In the genomic region with DNA sequence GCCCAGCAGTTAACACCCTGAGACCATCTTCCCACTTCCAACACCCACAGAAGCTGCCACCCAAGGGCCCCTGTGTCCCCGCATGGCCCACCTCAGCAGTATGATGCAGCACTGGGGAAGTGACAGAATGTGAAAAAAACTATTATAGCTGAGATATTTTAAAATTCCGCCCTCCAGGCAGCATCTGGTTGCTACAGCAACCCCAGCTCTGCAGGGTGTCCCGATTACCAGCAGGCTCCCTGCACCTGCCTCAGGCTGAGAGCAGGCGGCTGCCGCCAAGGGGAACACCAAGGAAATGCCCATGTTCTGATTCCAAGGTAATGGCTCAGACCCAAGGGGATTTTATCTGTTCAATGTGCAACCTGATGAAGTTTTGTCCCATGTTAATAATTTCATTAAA, we compare ENCODE assay signal across 13 cellular contexts. TPM values are rescaled to one million over a fixed set of nuclear protein-coding genes. Genes with fewer than 3 reads are reported as not detected.
DNase-seq lines count a peak whose midpoint lies in the region; ATAC-seq lines count a peak whose summit lies in the region.
"Had no signal": no experiment of that assay in that cellular context is flagged by ENCODE, and none has a peak within 500 bp of the region (broad histone marks: within the 10 kb centered on the region; RNA-seq: fewer than 3 reads in every experiment).

No MANE protein-coding gene starts in this region.

- no peaks in the 10 kb centered on the region for H3K9me3 Mint-ChIP-seq in stimulated activated memory B cell treated with anti-CD40 and anti-IgM and Interleukin-4, amounts not matched to agents 10 μg/mL and 1 μg/mL and 100 μg/mL, for 72 hours
- H3K9me3 Mint-ChIP-seq: activated naive CD4-positive, alpha-beta T cell treated with anti-CD3 and anti-CD28 coated beads, Interleukin-2, amount 10 ng/mL, durations not matched to agents 7 days and 5 days had no signal

- no peak for ATAC-seq in stimulated activated memory B cell treated with anti-CD40 and anti-IgM and Interleukin-4, amounts not matched to agents 10 μg/mL and 1 μg/mL and 100 μg/mL, for 72 hours
- ATAC-seq: pancreas had no signal

- H3K27me3 Mint-ChIP-seq in stimulated activated memory B cell treated with anti-CD40 and anti-IgM and Interleukin-4, amounts not matched to agents 10 μg/mL and 1 μg/mL and 100 μg/mL, for 72 hours, result no peaks in the 10 kb centered on the region

- no peak overlapping the region for H3K27ac ChIP-seq in caudate nucleus (ENCODE audit: low read depth, low read length)
- H3K27ac ChIP-seq: pancreas had no signal

- H3K4me1 Mint-ChIP-seq in stimulated activated memory B cell treated with anti-CD40 and anti-IgM and Interleukin-4, amounts not matched to agents 10 μg/mL and 1 μg/mL and 100 μg/mL, for 72 hours, result no peaks in the 10 kb centered on the region
- H3K4me1 Mint-ChIP-seq: activated naive CD4-positive, alpha-beta T cell treated with anti-CD3 and anti-CD28 coated beads, Interleukin-2, amount 10 ng/mL, durations not matched to agents 7 days and 5 days had no signal

- H3K27ac Mint-ChIP-seq in stimulated activated memory B cell treated with anti-CD40 and anti-IgM and Interleukin-4, amounts not matched to agents 10 μg/mL and 1 μg/mL and 100 μg/mL, for 72 hours, result no peak overlapping the region
- H3K27ac Mint-ChIP-seq: activated naive CD4-positive, alpha-beta T cell treated with anti-CD3 and anti-CD28 coated beads, Interleukin-2, amount 10 ng/mL, durations not matched to agents 7 days and 5 days had no signal

- DNase-seq in DMS153 treated with DMSO at 0.1 percent for 48 hours (lab: John Stamatoyannopoulos, UW; ENCODE audit: unreplicated experiment) (peak; percentile 4), DMS153 (lab: John Stamatoyannopoulos, UW) (no peak), NCI-H2081 (lab: John Stamatoyannopoulos, UW) (peak; percentile 77 to 84), caudate nucleus (lab: John Stamatoyannopoulos, UW) (peak in 46 of 61 donors; percentile 11 to 92 (median 58)), occipital lobe (lab: John Stamatoyannopoulos, UW) (peak; percentile 75), dedifferentiated amniotic fluid mesenchymal stem cell (ENCODE audit: extremely low spot score) (no peak)
- DNase-seq in stimulated activated CD4-positive, alpha-beta T cell treated with anti-CD3 and anti-CD28 coated beads, Interleukin-12 subunit alpha, Interleukin-12 subunit beta, amount 100 ng/mL, for 4 hours, result no peak
- DNase-seq: activated CD4-positive, alpha-beta T cell treated with anti-CD3 and anti-CD28 coated beads, Interleukin-2, amount 50 U/mL, for 4 hours; activated naive CD4-positive, alpha-beta T cell treated with anti-CD3 and anti-CD28 coated beads, Interleukin-2, amount 10 ng/mL, durations not matched to agents 7 days and 5 days; pancreas; SW 1271 had no signal

- no peak overlapping the region for H3K4me3 Mint-ChIP-seq in stimulated activated memory B cell treated with anti-CD40 and anti-IgM and Interleukin-4, amounts not matched to agents 10 μg/mL and 1 μg/mL and 100 μg/mL, for 72 hours
- H3K4me3 Mint-ChIP-seq: activated naive CD4-positive, alpha-beta T cell treated with anti-CD3 and anti-CD28 coated beads, Interleukin-2, amount 10 ng/mL, durations not matched to agents 7 days and 5 days had no signal

- peaks cover 15% of the 10 kb centered on the region for H3K36me3 Mint-ChIP-seq in stimulated activated memory B cell treated with anti-CD40 and anti-IgM and Interleukin-4, amounts not matched to agents 10 μg/mL and 1 μg/mL and 100 μg/mL, for 72 hours

RNA-seq across cellular contexts. Expression of a gene that starts 10.5 kb away (rescaled TPM):
- 10.0 TPM for total RNA-seq in occipital lobe
- total RNA-seq: NCI-H460 had no signal

RNA-seq across cellular contexts. Expression of a gene that starts 27.4 kb away (rescaled TPM):
- 41.3 TPM for total RNA-seq in occipital lobe

RNA-seq across cellular contexts. Expression of a gene that starts 46.9 kb away (rescaled TPM):
- total RNA-seq in occipital lobe, result 1.2 TPM

Comparison
In these comparisons a context has a peak if more than half of its experiments do, and no peak if none do; other contexts are left out.
1. DNase-seq: peak in DMS153 treated with DMSO at 0.1 percent for 48 hours (single experiment), NCI-H2081 (2 of 2), caudate nucleus (46 of 61) and occipital lobe (single experiment); none in DMS153 (single experiment), stimulated activated CD4-positive, alpha-beta T cell treated with anti-CD3 and anti-CD28 coated beads, Interleukin-12 subunit alpha, Interleukin-12 subunit beta, amount 100 ng/mL, for 4 hours (single experiment) and dedifferentiated amniotic fluid mesenchymal stem cell (single experiment).